8 cellular contexts compared by ENCODE assay signal in the genomic region with DNA sequence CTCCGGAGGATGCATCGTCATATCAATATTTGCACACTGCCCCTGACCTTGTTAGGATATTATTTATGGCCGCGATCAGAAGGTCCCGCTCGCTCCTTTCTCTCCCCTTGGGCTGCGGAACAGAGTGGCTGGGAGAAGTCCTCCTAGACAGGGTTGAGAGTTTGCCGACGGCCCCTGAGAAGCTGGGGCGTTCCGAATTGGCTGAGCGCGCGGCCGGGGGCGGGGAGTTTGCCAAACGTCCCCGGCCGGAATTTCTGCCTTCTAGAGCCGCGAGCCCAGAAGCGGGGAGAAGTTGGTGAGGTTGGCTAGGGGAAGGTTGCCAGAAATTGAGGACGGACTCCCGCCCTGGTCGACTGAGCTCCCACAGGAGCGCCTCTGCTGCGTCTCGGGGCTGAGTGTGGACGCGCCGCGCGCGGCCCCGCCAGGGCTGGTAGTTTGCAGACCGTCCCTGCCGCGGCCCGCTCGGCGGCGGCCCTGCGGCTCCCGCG.
A peak's percentile ranks its signal among the peaks of the same experiment; 100 is the strongest.
DNase-seq lines count a peak whose midpoint lies in the region; ATAC-seq and TF ChIP-seq lines count a peak whose summit lies in the region.

No MANE protein-coding gene starts in this region.

- H3K36me3 ChIP-seq in left ventricle myocardium inferior (no peaks in the 10 kb centered on the region), prostate gland (no peaks in the 10 kb centered on the region), urinary bladder (ENCODE audit: insufficient read depth) (no peaks in the 10 kb centered on the region)

- H3K27ac ChIP-seq in left ventricle myocardium inferior (replicated peaks) (peak overlapping the region; percentile 96), prostate gland (peak overlapping the region; percentile 87), urinary bladder (ENCODE audit: low read depth) (peak overlapping the region; percentile 84)

- TF ChIP-seq CTCF in GM13976 (IDR thresholded peaks at IDR 0.05; ENCODE audit: borderline replicate concordance, control extremely low read depth, extremely low read depth, insufficient read depth, missing control alignments): no peak
- TF ChIP-seq CTCF in left ventricle myocardium inferior (IDR thresholded peaks at IDR 0.05; ENCODE audit: borderline replicate concordance): no peak
- TF ChIP-seq CTCF in prostate gland (IDR thresholded peaks at IDR 0.05): no peak

- H3K27me3 Mint-ChIP-seq in T-cell: peaks cover 0 to 3% of the 10 kb centered on the region in 2 donors

- no peaks in the 10 kb centered on the region for H3K36me3 Mint-ChIP-seq in T-cell

- H3K9me3 ChIP-seq in left ventricle myocardium inferior (replicated peaks) (no peaks in the 10 kb centered on the region), prostate gland (no peaks in the 10 kb centered on the region)

- DNase-seq in GM13976 (ENCODE audit: low spot score) (peak; percentile 86), NCI-H128 (lab: John Stamatoyannopoulos, UW; ENCODE audit: unreplicated experiment) (peak; percentile 36), T-cell (peak; percentile 63 to 85 (median 75)), amniotic epithelial cell (ENCODE audit: low read depth) (peak; percentile 93), left ventricle myocardium inferior (peak; percentile 92), prostate gland (ENCODE audit: low spot score) (peak; percentile 91)

- H3K4me1 ChIP-seq in left ventricle myocardium inferior: peaks cover 67% of the 10 kb centered on the region
- peaks cover 2% of the 10 kb centered on the region for H3K4me1 ChIP-seq in prostate gland (replicated peaks)
- no peaks in the 10 kb centered on the region for H3K4me1 ChIP-seq in urinary bladder (ENCODE audit: insufficient read depth)

- TF ChIP-seq POLR2A in prostate gland (IDR thresholded peaks at IDR 0.05): peak; percentile 89

- under 1% methylated on average over 43 of the region's 45 CpGs for WGBS in prostate gland
- WGBS in urinary bladder: under 1% methylated on average over 45 of the region's 45 CpGs

- peak overlapping the region; percentile 98 for H3K27ac Mint-ChIP-seq in T-cell

- peaks cover 46 to 51% (median 50%) of the 10 kb centered on the region in 3 donors for H3K4me1 Mint-ChIP-seq in T-cell

- in situ Hi-C loops in GM13976 (cut with MboI; ENCODE audit: low sequenced_read_pairs, unreplicated experiment): loop anchor here (10.0 kb wide), 2 partner anchors 225 to 295 kb away; no protein-coding TSS in a partner anchor

- CTCF ChIA-PET in T-cell (lab: Charles Lee): interaction anchor here (0.5 to 7.0 kb wide), 17 partner anchors 8 to 331 kb away, joined by 3 to 115 read pairs (median 5); no protein-coding TSS in a partner anchor

- H3K4me3 ChIP-seq in left ventricle myocardium inferior: peak overlapping the region; percentile 99
- H3K4me3 ChIP-seq in prostate gland: peak overlapping the region; percentile 81 to 87
- peak overlapping the region; percentile 98 for H3K4me3 ChIP-seq in urinary bladder (ENCODE audit: low read depth, low read length)

- intact Hi-C loops in left ventricle myocardium inferior (cut with micrococcal nuclease) (loop anchor here (2.0 to 10.0 kb wide), 3 partner anchors 88 to 291 kb away; no protein-coding TSS in a partner anchor), prostate gland (cut with DNase I) (loop anchor here (5.0 to 10.0 kb wide), 4 partner anchors 88 to 795 kb away; a partner anchor contains a TSS)

- ATAC-seq in HG02759 (IDR thresholded peaks at IDR 0.05; ENCODE audit: unreplicated experiment) (peak; percentile 62), T-cell (replicated peaks in 1 of 4) (peak; percentile 65 to 70 (median 68))

- H3K9me3 Mint-ChIP-seq in T-cell: no peaks in the 10 kb centered on the region

- H3K27me3 ChIP-seq in left ventricle myocardium inferior (ENCODE audit: low read depth) (no peaks in the 10 kb centered on the region), prostate gland (replicated peaks; ENCODE audit: insufficient read depth) (no peaks in the 10 kb centered on the region)

- POLR2A ChIA-PET in T-cell (lab: Charles Lee): interaction anchor here (0.9 to 1.0 kb wide), 3 partner anchors 62 to 293 kb away, joined by 3 to 4 read pairs (median 3); no protein-coding TSS in a partner anchor

- peak overlapping the region; percentile 89 to 99 (median 98) for H3K4me3 Mint-ChIP-seq in T-cell

Comparison
In these comparisons a context has a peak if more than half of its experiments do, and no peak if none do; other contexts are left out.
1. Peak in every context shown above with its lines: DNase-seq, ATAC-seq, H3K4me3 ChIP-seq and H3K27ac ChIP-seq.
2. DNase-seq: peak in every context shown above with its lines; median percentile 93 in amniotic epithelial cell; 92 in left ventricle myocardium inferior; 91 in prostate gland; 86 in GM13976; 75 in T-cell; 36 in NCI-H128.